Comparison of ENCODE assay signal across 30 cellular contexts in the genomic region with DNA sequence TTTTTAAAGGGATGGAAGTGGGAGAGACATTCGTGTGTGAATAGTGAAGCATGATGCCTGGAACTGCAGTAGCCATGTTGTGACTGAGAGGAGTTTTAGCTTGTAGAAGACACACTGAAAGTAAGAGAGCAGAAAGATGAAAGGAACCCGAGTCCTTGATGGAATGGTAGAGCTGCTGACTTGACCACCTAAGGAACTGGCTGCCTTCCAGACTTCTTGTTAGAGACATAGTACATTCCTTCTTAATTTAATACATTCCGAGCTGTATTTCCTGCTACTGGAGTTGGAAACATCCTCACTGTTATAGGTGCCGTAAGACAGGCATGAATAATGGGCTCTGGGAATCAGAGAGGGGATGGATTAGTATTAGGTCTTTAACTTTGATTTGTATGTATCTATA. TPM values are rescaled to one million over a fixed set of nuclear protein-coding genes. Genes with fewer than 3 reads are reported as not detected.
DNase-seq lines count a peak whose midpoint lies in the region; ATAC-seq, FAIRE-seq and TF ChIP-seq lines count a peak whose summit lies in the region.
"Had no signal": no experiment of that assay in that cellular context is flagged by ENCODE, and none has a peak within 500 bp of the region (broad histone marks: within the 10 kb centered on the region; RNA-seq: fewer than 3 reads in every experiment).

No MANE protein-coding gene starts in this region.

- H3K9me3 ChIP-seq in SK-N-MC (ENCODE audit: low read depth, low read length): peaks cover 8% of the 10 kb centered on the region; the same call in 1 of the 2 replicates
- H3K9me3 ChIP-seq: A549, Caco-2, SJSA1 had no signal

- H3K4me3 Mint-ChIP-seq in type B pancreatic cell: no peak overlapping the region
- H3K4me3 Mint-ChIP-seq: CD8-positive, alpha-beta T cell; GM23338; H9 had no signal

- no peak overlapping the region for H3K56ac ChIP-seq in mesendoderm (ENCODE audit: low read length)

- TF ChIP-seq CTCF in choroid plexus epithelial cell (conservative IDR thresholded peaks at IDR 0.05; ENCODE audit: low read depth, low read length): no peak
- no peak for TF ChIP-seq CTCF in type B pancreatic cell (conservative IDR thresholded peaks at IDR 0.05)

- intact Hi-C loops in sciatic nerve (cut with DNase I): no loop called here

- no peaks in the 10 kb centered on the region for H3K79me1 ChIP-seq in mesendoderm (ENCODE audit: low read length)

- H3K36me3 ChIP-seq in SK-N-MC (ENCODE audit: insufficient read depth, low read length) (peaks cover 15% of the 10 kb centered on the region), mesendoderm (ENCODE audit: control insufficient read depth, insufficient read depth, low read length) (peaks cover 2% of the 10 kb centered on the region)
- H3K36me3 ChIP-seq: SJSA1 had no signal

- peaks cover 14% of the 10 kb centered on the region for H3K27me3 Mint-ChIP-seq in type B pancreatic cell

- no peaks in the 10 kb centered on the region for H3K4me1 Mint-ChIP-seq in type B pancreatic cell (ENCODE audit: unreplicated experiment)
- H3K4me1 Mint-ChIP-seq: GM23338 had no signal

- H2BK15ac ChIP-seq in mesendoderm (replicated peaks; ENCODE audit: low read depth): no peak overlapping the region

- no peak overlapping the region for H3K4me2 ChIP-seq in mesendoderm (ENCODE audit: low read length)
- H3K4me2 ChIP-seq: A549, GM23338, PC-9 had no signal

- H3K4me3 ChIP-seq in SK-N-MC: peak overlapping the region; percentile 14; the same call in 1 of the 2 replicates
- no peak overlapping the region for H3K4me3 ChIP-seq in choroid plexus epithelial cell (ENCODE audit: low read depth, low read length)
- no peak overlapping the region for H3K4me3 ChIP-seq in mesendoderm (ENCODE audit: low read length)
- H3K4me3 ChIP-seq: A549, GM23338, K562, PC-9, SJSA1 had no signal

- no CpG with 5 or more reads among the region's 4 CpGs for WGBS in mesendoderm (ENCODE audit: extremely low coverage, insufficient coverage, low lambda C conversion rate)

- no peaks in the 10 kb centered on the region for H3K27me3 ChIP-seq in mesendoderm (ENCODE audit: insufficient read depth, low read length, poor library complexity)
- H3K27me3 ChIP-seq: SJSA1 had no signal

- H2BK5ac ChIP-seq in mesendoderm (ENCODE audit: low read length): no peak overlapping the region

- H2BK120ac ChIP-seq in mesendoderm (ENCODE audit: low read depth, low read length): no peak overlapping the region

- no peak overlapping the region for H4K8ac ChIP-seq in mesendoderm (ENCODE audit: low read depth, low read length)

- no peak for ATAC-seq in sciatic nerve
- ATAC-seq: A549; CD8-positive, alpha-beta T cell; GM23338; K562; Right ventricle myocardium inferior had no signal

- H4K5ac ChIP-seq in mesendoderm (ENCODE audit: low read length): no peak overlapping the region

- H3K27ac Mint-ChIP-seq in type B pancreatic cell: no peak overlapping the region
- H3K27ac Mint-ChIP-seq: CD8-positive, alpha-beta T cell; GM23338; H9 had no signal

- peaks cover 2% of the 10 kb centered on the region for H3K79me2 ChIP-seq in mesendoderm (ENCODE audit: control insufficient read depth, insufficient read depth, low read length)

- H3K4me1 ChIP-seq in mesendoderm (ENCODE audit: control insufficient read depth, low read depth, low read length): no peaks in the 10 kb centered on the region
- H3K4me1 ChIP-seq: A549, Caco-2, SJSA1 had no signal

- H3K4ac ChIP-seq in mesendoderm (ENCODE audit: low read depth, low read length): no peak overlapping the region

- no peaks in the 10 kb centered on the region for H3K36me3 Mint-ChIP-seq in type B pancreatic cell
- H3K36me3 Mint-ChIP-seq: CD8-positive, alpha-beta T cell had no signal

- H2AK5ac ChIP-seq in mesendoderm (ENCODE audit: low read length): no peak overlapping the region

- H3K9me3 Mint-ChIP-seq in type B pancreatic cell: peaks cover 5% of the 10 kb centered on the region
- H3K9me3 Mint-ChIP-seq: GM23338 had no signal

- peak overlapping the region; percentile 100 for H3K27ac ChIP-seq in SK-N-MC
- H3K27ac ChIP-seq in mesendoderm (ENCODE audit: low read depth, low read length): no peak overlapping the region
- H3K27ac ChIP-seq: A549, C4-2B, PC-9, SJSA1 had no signal

- DNase-seq in HT1080 (ENCODE audit: low read depth) (peak; percentile 5), SK-N-MC (ENCODE audit: low read depth, low spot score) (peak; percentile 89), choroid plexus epithelial cell (ENCODE audit: low read depth) (peak; percentile 67), mesendoderm (peak; percentile 80), GM19239 (ENCODE audit: insufficient read length, low spot score) (no peak), sciatic nerve (ENCODE audit: low spot score) (no peak), type B pancreatic cell (ENCODE audit: extremely low spot score, unreplicated experiment) (no peak)
- DNase-seq: Caco-2; CD8-positive, alpha-beta T cell; DMS79 treated with DMSO at 0.1 percent for 48 hours; H9; Kasumi-1; MV-4-11; NCI-H1105; NCI-H1436 treated with DMSO at 0.1 percent for 48 hours; NCI-H187 treated with DMSO at 0.1 percent for 48 hours; NCI-H2107; NCI-H446 treated with DMSO at 0.1 percent for 48 hours; NCI-H526; PC-9 had no signal

- H3K23ac ChIP-seq in mesendoderm (ENCODE audit: low read length): no peak overlapping the region

- no peak overlapping the region for H3K18ac ChIP-seq in mesendoderm (ENCODE audit: low read length)

- H3K9ac ChIP-seq in SK-N-MC (ENCODE audit: insufficient read length) (no peak overlapping the region), mesendoderm (ENCODE audit: low read length) (no peak overlapping the region)

- no peak for FAIRE-seq in GM19239 (lab: Jason Lieb, UNC)
- FAIRE-seq: A549, GM18507, HTR-8/SVneo, K562 had no signal

RNA-seq across cellular contexts. Expression of a gene that starts 7.4 kb away (rescaled TPM):
- not detected in 2 replicates for total RNA-seq in HT1080 (2014; rRNA removed; shearing (Covaris generic))
- polyA plus RNA-seq in HT1080 (2015; cell fraction: cytosol; rRNA removed): not detected in 2 replicates
- polyA plus RNA-seq in HT1080 (2015; cell fraction: nucleus; rRNA removed): not detected in 2 replicates
- polyA plus RNA-seq in mesendoderm (2013, experiment 1 of 2): 779 TPM
- 727 TPM for polyA plus RNA-seq in mesendoderm (2013, experiment 2 of 2)
- total RNA-seq in sciatic nerve: not detected
- total RNA-seq in type B pancreatic cell (ENCODE audit: low replicate concordance): 0.38 and 0.99 TPM in 2 replicates
- total RNA-seq: Caco-2; CD8-positive, alpha-beta T cell; K562; MCF 10A; PC-9; Right ventricle myocardium inferior; RPMI7951; SJSA1 had no signal
- polyA plus RNA-seq: A549, K562 had no signal

RNA-seq across cellular contexts. Expression of a gene that starts 21.9 kb away (rescaled TPM):
- 5.8 and 7.4 TPM in 2 replicates for total RNA-seq in HT1080 (2014; rRNA removed; shearing (Covaris generic))
- polyA plus RNA-seq in HT1080 (2015; cell fraction: cytosol; rRNA removed): 5.4 and 8.3 TPM in 2 replicates
- polyA plus RNA-seq in HT1080 (2015; cell fraction: nucleus; rRNA removed): 21.9 and 24.5 TPM in 2 replicates
- polyA plus RNA-seq in mesendoderm (2013, experiment 1 of 2): 4.9 TPM
- polyA plus RNA-seq in mesendoderm (2013, experiment 2 of 2): 5.0 TPM
- total RNA-seq in sciatic nerve (16.9 TPM), type B pancreatic cell (ENCODE audit: low replicate concordance) (10.1 and 11.1 TPM in 2 replicates)

Comparison
In these comparisons a context has a peak if more than half of its experiments do, and no peak if none do; other contexts are left out.
1. DNase-seq: peak in HT1080 (single experiment), SK-N-MC (single experiment), choroid plexus epithelial cell (single experiment) and mesendoderm (single experiment); none in GM19239 (single experiment), sciatic nerve (single experiment) and type B pancreatic cell (single experiment).